ENCODE assay signal across 1 cellular context in the genomic region with DNA sequence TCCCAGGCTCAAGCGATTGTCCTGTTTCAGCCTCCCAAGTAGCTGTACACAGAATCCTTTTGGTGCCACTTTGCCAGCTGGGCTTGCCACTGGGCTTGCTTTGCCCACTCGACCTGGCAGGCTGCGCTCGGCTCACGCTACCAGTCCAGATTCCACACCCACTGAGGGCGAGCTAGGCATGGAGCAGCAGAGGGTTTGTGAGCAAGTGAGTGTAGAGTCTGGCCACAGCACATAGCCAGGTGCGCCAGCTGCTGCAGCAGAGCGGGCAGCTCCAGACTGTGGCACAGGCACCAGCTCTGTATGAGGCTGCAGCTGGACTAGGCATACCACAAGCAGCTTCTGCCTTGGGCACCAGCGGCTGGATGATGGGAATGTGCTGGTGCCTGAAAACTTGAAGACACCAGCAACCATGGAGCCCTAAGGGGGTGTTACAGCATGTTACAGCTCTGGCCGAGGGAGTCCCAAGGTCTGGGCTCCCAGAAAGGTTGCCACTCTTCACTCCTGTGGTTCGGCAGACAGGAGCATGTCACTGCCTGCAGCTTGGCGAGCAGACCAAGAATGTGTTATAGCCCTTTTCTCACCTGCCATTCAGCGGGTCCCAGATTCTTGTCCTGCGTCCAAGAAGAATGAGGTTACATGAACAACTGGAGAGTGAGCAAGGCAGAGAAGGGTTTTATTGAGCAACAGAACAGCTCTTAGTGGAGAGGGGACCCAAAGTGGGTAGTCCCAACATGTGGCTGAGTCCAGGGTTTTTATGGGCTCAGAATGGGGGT.
A peak's percentile ranks its signal among the peaks of the same experiment; 100 is the strongest.
TF ChIP-seq lines count a peak whose summit lies in the region.

No MANE protein-coding gene starts in this region.

TF ChIP-seq in HEK293, 187 proteins besides CTCF, POLR2A, EP300 and RAD21 (continued from another document):
- TF ChIP-seq, protein P1, sequence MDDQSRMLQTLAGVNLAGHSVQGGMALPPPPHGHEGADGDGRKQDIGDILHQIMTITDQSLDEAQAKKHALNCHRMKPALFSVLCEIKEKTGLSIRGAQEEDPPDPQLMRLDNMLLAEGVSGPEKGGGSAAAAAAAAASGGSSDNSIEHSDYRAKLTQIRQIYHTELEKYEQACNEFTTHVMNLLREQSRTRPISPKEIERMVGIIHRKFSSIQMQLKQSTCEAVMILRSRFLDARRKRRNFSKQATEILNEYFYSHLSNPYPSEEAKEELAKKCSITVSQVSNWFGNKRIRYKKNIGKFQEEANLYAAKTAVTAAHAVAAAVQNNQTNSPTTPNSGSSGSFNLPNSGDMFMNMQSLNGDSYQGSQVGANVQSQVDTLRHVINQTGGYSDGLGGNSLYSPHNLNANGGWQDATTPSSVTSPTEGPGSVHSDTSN (CRISPR knock-in tag; IDR thresholded peaks at IDR 0.05) = no peak
- TF ChIP-seq, protein P2, sequence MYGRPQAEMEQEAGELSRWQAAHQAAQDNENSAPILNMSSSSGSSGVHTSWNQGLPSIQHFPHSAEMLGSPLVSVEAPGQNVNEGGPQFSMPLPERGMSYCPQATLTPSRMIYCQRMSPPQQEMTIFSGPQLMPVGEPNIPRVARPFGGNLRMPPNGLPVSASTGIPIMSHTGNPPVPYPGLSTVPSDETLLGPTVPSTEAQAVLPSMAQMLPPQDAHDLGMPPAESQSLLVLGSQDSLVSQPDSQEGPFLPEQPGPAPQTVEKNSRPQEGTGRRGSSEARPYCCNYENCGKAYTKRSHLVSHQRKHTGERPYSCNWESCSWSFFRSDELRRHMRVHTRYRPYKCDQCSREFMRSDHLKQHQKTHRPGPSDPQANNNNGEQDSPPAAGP (tag by site-specific recombination; IDR thresholded peaks at IDR 0.05) = no peak
- peak; percentile 39 for TF ChIP-seq SETDB1 (IDR thresholded peaks at IDR 0.05; ENCODE audit: insufficient read length, low read length)
- TF ChIP-seq ZBTB21 (tag by site-specific recombination; IDR thresholded peaks at IDR 0.05) = no peak
- no peak for TF ChIP-seq ZNF837 (tag by site-specific recombination; IDR thresholded peaks at IDR 0.05)
